ENCODE assay signal across 16 cellular contexts in the genomic region with DNA sequence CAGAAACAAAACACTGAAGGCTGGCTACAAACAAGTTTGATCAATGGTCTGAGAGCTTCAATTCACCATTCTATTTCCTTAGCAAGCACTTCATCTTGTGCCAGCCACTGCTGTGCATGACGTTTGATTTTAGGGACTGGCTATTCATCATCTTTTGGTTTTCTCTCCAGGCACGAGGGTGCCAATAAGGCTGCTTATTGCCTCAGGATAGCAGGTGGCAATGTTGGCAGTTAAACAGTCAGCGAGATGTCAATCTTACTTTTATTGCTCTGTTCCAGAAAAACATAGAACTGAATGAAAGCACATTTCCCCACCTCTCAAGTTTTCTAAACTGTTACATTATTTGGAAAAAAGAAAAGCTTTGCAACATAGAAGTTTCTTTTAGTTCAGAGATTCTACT.
"Had no signal": no experiment of that assay in that cellular context is flagged by ENCODE, and none has a peak within 500 bp of the region (broad histone marks: within the 10 kb centered on the region; RNA-seq: fewer than 3 reads in every experiment).

No MANE protein-coding gene starts in this region.

- H3K36me3 Mint-ChIP-seq: activated naive CD8-positive, alpha-beta T cell treated with anti-CD3 and anti-CD28 coated beads, Interleukin-2, amount 10 ng/mL, durations not matched to agents 7 days and 5 days; brain; memory B cell; natural killer cell treated with Interleukin-12 subunit alpha and Interleukin-12 subunit beta and Interleukin-15 and Interleukin-18, amount 100 ng/mL, for 72 hours; type B pancreatic cell had no signal

- ATAC-seq: natural killer cell treated with Interleukin-12 subunit alpha and Interleukin-12 subunit beta and Interleukin-15 and Interleukin-18, amount 100 ng/mL, for 72 hours had no signal

- H3K4me3 Mint-ChIP-seq: activated CD4-positive, alpha-beta T cell treated with anti-CD3 and anti-CD28 coated beads, Interleukin-2, amount 10 ng/mL, durations not matched to agents 7 days and 5 days; activated naive CD8-positive, alpha-beta T cell treated with anti-CD3 and anti-CD28 coated beads, Interleukin-2, amount 10 ng/mL, durations not matched to agents 7 days and 5 days; brain; memory B cell; natural killer cell treated with Interleukin-12 subunit alpha and Interleukin-12 subunit beta and Interleukin-15 and Interleukin-18, amount 100 ng/mL, for 72 hours; stimulated activated naive CD8-positive, alpha-beta T cell treated with anti-CD3 and anti-CD28 coated beads, Interleukin-15, Interleukin-2, amounts not matched to agents 100 ng/mL and 50 ng/mL, for 24 hours; type B pancreatic cell had no signal

- H3K9me3 Mint-ChIP-seq: activated CD4-positive, alpha-beta T cell treated with anti-CD3 and anti-CD28 coated beads, Interleukin-2, amount 10 ng/mL, durations not matched to agents 7 days and 5 days; activated naive CD8-positive, alpha-beta T cell treated with anti-CD3 and anti-CD28 coated beads, Interleukin-2, amount 10 ng/mL, durations not matched to agents 7 days and 5 days; type B pancreatic cell had no signal

- H3K4me1 Mint-ChIP-seq: activated CD4-positive, alpha-beta T cell treated with anti-CD3 and anti-CD28 coated beads, Interleukin-2, amount 10 ng/mL, durations not matched to agents 7 days and 5 days; activated naive CD8-positive, alpha-beta T cell treated with anti-CD3 and anti-CD28 coated beads, Interleukin-2, amount 10 ng/mL, durations not matched to agents 7 days and 5 days; memory B cell had no signal

- H3K27me3 Mint-ChIP-seq: activated CD4-positive, alpha-beta T cell treated with anti-CD3 and anti-CD28 coated beads, Interleukin-2, amount 10 ng/mL, durations not matched to agents 7 days and 5 days; activated naive CD8-positive, alpha-beta T cell treated with anti-CD3 and anti-CD28 coated beads, Interleukin-2, amount 10 ng/mL, durations not matched to agents 7 days and 5 days; memory B cell; natural killer cell treated with Interleukin-12 subunit alpha and Interleukin-12 subunit beta and Interleukin-15 and Interleukin-18, amount 100 ng/mL, for 72 hours; stimulated activated naive CD8-positive, alpha-beta T cell treated with anti-CD3 and anti-CD28 coated beads, Interleukin-15, Interleukin-2, amounts not matched to agents 100 ng/mL and 50 ng/mL, for 24 hours had no signal

- H3K27ac Mint-ChIP-seq: activated CD4-positive, alpha-beta T cell treated with anti-CD3 and anti-CD28 coated beads, Interleukin-2, amount 10 ng/mL, durations not matched to agents 7 days and 5 days; activated naive CD8-positive, alpha-beta T cell treated with anti-CD3 and anti-CD28 coated beads, Interleukin-2, amount 10 ng/mL, durations not matched to agents 7 days and 5 days; memory B cell; natural killer cell treated with Interleukin-12 subunit alpha and Interleukin-12 subunit beta and Interleukin-15 and Interleukin-18, amount 100 ng/mL, for 72 hours; stimulated activated naive CD8-positive, alpha-beta T cell treated with anti-CD3 and anti-CD28 coated beads, Interleukin-15, Interleukin-2, amounts not matched to agents 100 ng/mL and 50 ng/mL, for 24 hours; type B pancreatic cell had no signal

- DNase-seq: activated CD4-positive, alpha-beta T cell treated with anti-CD3 and anti-CD28 coated beads, Interleukin-2, amount 10 ng/mL, durations not matched to agents 7 days and 5 days; activated CD8-positive, alpha-beta memory T cell treated with anti-CD3 and anti-CD28 coated beads, Interleukin-2, amount 50 U/mL, for 48 hours; activated naive CD8-positive, alpha-beta T cell treated with anti-CD3 and anti-CD28 coated beads, Interleukin-2, amount 10 ng/mL, durations not matched to agents 7 days and 5 days; central memory CD4-positive, alpha-beta T cell; cortex of kidney; effector CD8-positive, alpha-beta T cell; esophagus squamous epithelium; foreskin fibroblast; hippocampal formation; left ventricle myocardium inferior; right cardiac atrium had no signal
